ENCODE assay signal across 3 cellular contexts in the genomic region with DNA sequence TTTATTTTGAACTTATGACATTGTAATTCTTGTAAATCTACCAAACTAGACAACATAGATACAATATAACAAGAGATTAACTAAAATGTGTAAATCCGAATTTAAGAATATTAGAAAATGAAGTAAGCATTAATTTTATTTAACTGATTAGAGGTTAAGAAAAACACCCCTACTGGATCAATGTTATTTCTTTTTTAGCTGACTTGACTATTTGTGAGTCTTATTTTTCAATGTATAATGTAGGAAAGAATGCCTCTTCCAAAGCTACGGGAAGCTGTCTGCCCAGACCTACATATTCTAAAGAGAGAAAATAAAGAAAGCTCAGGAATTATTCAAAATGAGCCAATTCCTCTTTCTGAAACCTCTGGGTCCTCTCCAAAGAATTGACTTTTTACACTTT.
TF ChIP-seq lines count a peak whose summit lies in the region.

No MANE protein-coding gene starts in this region.

TF ChIP-seq in HepG2, 621 proteins besides CTCF, POLR2A, EP300 and RAD21:
- TF ChIP-seq, protein P1, sequence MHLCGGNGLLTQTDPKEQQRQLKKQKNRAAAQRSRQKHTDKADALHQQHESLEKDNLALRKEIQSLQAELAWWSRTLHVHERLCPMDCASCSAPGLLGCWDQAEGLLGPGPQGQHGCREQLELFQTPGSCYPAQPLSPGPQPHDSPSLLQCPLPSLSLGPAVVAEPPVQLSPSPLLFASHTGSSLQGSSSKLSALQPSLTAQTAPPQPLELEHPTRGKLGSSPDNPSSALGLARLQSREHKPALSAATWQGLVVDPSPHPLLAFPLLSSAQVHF (CRISPR knock-in tag; IDR thresholded peaks at IDR 0.05) = no peak
- TF ChIP-seq SOX6 (IDR thresholded peaks at IDR 0.05) (no peak), SOX6 (CRISPR knock-in tag; IDR thresholded peaks at IDR 0.05) (no peak), BCL6 (CRISPR knock-in tag; IDR thresholded peaks at IDR 0.05) (no peak), HMG20B (CRISPR knock-in tag; conservative IDR thresholded peaks at IDR 0.05) (no peak), ZFX (CRISPR knock-in tag; IDR thresholded peaks at IDR 0.05; ENCODE audit: low read depth) (no peak), RFX1 (IDR thresholded peaks at IDR 0.05) (no peak), MAFK (conservative IDR thresholded peaks at IDR 0.05 in 1 of 2, IDR thresholded peaks at IDR 0.05 in 1 of 2; ENCODE audit: low read length in 2 of 2) (peak; percentile 64 to 89; a peak in 3 of 4 replicates), MAFF (IDR thresholded peaks at IDR 0.05; ENCODE audit: low read depth, low read length) (peak; percentile 86), ZZZ3 (CRISPR knock-in tag; IDR thresholded peaks at IDR 0.05; ENCODE audit: borderline replicate concordance) (no peak), MLLT10 (CRISPR knock-in tag; IDR thresholded peaks at IDR 0.05) (no peak), TAF15 (IDR thresholded peaks at IDR 0.05; ENCODE audit: low read depth, low read length, poor library complexity, severe bottlenecking) (no peak), ZNF562 (CRISPR knock-in tag; IDR thresholded peaks at IDR 0.05; ENCODE audit: borderline replicate concordance) (no peak)
- TF ChIP-seq, protein P2, sequence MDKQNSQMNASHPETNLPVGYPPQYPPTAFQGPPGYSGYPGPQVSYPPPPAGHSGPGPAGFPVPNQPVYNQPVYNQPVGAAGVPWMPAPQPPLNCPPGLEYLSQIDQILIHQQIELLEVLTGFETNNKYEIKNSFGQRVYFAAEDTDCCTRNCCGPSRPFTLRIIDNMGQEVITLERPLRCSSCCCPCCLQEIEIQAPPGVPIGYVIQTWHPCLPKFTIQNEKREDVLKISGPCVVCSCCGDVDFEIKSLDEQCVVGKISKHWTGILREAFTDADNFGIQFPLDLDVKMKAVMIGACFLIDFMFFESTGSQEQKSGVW (CRISPR knock-in tag; IDR thresholded peaks at IDR 0.05; ENCODE audit: borderline replicate concordance) = no peak
- TF ChIP-seq, protein P3, sequence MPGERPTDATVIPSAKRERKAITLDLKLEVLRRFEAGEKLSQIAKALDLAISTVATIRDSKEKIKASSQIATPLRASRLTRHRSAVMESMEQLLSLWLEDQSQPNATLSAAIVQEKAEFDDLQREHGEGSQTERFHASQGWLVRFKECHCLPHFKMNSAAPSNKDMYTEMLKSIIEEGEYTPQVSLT (CRISPR knock-in tag; IDR thresholded peaks at IDR 0.05; ENCODE audit: borderline replicate concordance, low read depth) = no peak
- TF ChIP-seq, protein P4, sequence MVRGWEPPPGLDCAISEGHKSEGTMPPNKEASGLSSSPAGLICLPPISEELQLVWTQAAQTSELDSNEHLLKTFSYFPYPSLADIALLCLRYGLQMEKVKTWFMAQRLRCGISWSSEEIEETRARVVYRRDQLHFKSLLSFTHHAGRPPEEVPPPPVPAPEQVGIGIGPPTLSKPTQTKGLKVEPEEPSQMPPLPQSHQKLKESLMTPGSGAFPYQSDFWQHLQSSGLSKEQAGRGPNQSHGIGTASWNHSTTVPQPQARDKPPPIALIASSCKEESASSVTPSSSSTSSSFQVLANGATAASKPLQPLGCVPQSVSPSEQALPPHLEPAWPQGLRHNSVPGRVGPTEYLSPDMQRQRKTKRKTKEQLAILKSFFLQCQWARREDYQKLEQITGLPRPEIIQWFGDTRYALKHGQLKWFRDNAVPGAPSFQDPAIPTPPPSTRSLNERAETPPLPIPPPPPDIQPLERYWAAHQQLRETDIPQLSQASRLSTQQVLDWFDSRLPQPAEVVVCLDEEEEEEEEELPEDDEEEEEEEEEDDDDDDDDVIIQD (CRISPR knock-in tag; IDR thresholded peaks at IDR 0.05; ENCODE audit: low read depth) = no peak
- TF ChIP-seq, protein P5, sequence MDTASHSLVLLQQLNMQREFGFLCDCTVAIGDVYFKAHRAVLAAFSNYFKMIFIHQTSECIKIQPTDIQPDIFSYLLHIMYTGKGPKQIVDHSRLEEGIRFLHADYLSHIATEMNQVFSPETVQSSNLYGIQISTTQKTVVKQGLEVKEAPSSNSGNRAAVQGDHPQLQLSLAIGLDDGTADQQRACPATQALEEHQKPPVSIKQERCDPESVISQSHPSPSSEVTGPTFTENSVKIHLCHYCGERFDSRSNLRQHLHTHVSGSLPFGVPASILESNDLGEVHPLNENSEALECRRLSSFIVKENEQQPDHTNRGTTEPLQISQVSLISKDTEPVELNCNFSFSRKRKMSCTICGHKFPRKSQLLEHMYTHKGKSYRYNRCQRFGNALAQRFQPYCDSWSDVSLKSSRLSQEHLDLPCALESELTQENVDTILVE (CRISPR knock-in tag; IDR thresholded peaks at IDR 0.05) = no peak

TF ChIP-seq in A549, 52 proteins besides CTCF, POLR2A, EP300 and RAD21:
- TF ChIP-seq ESRRA (IDR thresholded peaks at IDR 0.05; ENCODE audit: borderline replicate concordance, low read length) (no peak), MAFK (IDR thresholded peaks at IDR 0.05; ENCODE audit: partially characterized antibody) (peak; percentile 60)

TF ChIP-seq in IMR-90, 13 proteins besides CTCF, POLR2A, EP300 and RAD21:
- TF ChIP-seq MXI1 (IDR thresholded peaks at IDR 0.05; ENCODE audit: borderline replicate concordance, low read depth, low read length) = no peak
- TF ChIP-seq MAFK (IDR thresholded peaks at IDR 0.05; ENCODE audit: low read depth, low read length) = peak; percentile 69
